2 cellular contexts compared by ENCODE assay signal in genomic region chr6:89085409-89086012, GRCh38.
TF ChIP-seq lines count a peak whose summit lies in the region.

No MANE protein-coding gene starts in this region.

TF ChIP-seq in SK-N-SH treated with all-trans-retinoic acid at 6 μM for 48 hours, 23 proteins besides CTCF, POLR2A, EP300 and RAD21 (continued from another document):
- TF ChIP-seq PATZ1 (CRISPR knock-in tag; IDR thresholded peaks at IDR 0.05; ENCODE audit: borderline replicate concordance): peak; percentile 15; the same call in 1 of the 2 replicates

TF ChIP-seq in SK-N-SH, 30 proteins besides CTCF, POLR2A, EP300 and RAD21 (continued from another document):
- TF ChIP-seq USF2 (IDR thresholded peaks at IDR 0.05; ENCODE audit: borderline replicate concordance, low read depth, low read length) (no peak), GATA2 (CRISPR knock-in tag; IDR thresholded peaks at IDR 0.05) (no peak), ZBTB33 (IDR thresholded peaks at IDR 0.05; ENCODE audit: borderline replicate concordance, low read depth) (no peak), YY1 (IDR thresholded peaks at IDR 0.05; ENCODE audit: low read depth) (no peak), NRF1 (IDR thresholded peaks at IDR 0.05; ENCODE audit: low read depth, low read length) (no peak), MEF2A (IDR thresholded peaks at IDR 0.05; ENCODE audit: borderline replicate concordance, low read depth) (no peak), CHD2 (IDR thresholded peaks at IDR 0.05; ENCODE audit: low read length, partially characterized antibody) (no peak)
